Comparison of ENCODE assay signal across 17 cellular contexts in the genomic region with DNA sequence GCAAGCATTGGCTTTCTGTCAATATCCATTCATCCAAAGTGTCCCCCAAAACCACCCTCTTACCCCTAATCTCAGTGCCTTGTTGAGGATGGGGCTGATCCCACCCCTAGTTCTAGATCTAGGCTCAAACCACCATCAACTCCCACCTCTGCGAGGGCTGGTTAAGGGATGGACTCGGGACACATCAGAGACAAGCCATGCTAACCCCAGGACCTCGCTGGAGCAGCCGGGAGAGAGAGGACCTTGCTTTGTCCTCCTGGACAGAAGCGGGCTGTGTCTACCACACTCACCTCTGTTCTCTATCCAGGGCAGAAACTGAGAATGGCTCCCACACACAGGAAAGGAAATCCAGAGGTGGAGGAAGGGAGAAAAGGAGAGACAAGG.
"Had no signal": no experiment of that assay in that cellular context is flagged by ENCODE, and none has a peak within 500 bp of the region (broad histone marks: within the 10 kb centered on the region; RNA-seq: fewer than 3 reads in every experiment).

No MANE protein-coding gene starts in this region.

- DNase-seq: KBM-7, NCI-H1048, NCI-H1105, NCI-H1417, NCI-H1436 treated with DMSO at 0.1 percent for 48 hours, NCI-H1694, NCI-H1930, NCI-H2081 treated with DMSO at 0.1 percent for 48 hours, NCI-H2171, NCI-H226, NCI-H446, NCI-H510A, NCI-H524 treated with DMSO at 0.1 percent for 48 hours, NCI-H69, NCI-H774, SHP77, SK-N-SH had no signal
